ENCODE assay signal across 15 cellular contexts in the genomic region with DNA sequence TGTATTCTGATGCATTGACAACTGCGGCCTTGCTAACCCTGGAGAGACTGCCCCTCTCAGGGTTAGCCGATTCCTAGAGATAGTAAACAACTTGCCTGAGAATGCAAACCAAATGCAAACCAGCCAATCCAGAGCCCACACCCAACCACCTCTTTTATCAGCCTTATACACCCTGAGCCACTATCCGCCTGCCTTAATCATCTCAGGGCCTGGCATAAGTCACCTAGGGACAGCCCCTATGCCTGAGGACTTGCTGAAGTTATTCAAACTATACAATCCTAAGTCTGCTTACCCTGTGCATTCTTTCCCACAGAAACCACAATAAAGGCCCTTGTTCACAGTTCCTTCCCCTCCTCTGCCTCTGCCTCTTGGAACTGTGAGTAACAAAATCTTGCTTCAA.
DNase-seq lines count a peak whose midpoint lies in the region; ATAC-seq, FAIRE-seq and TF ChIP-seq lines count a peak whose summit lies in the region.
"Had no signal": no experiment of that assay in that cellular context is flagged by ENCODE, and none has a peak within 500 bp of the region (broad histone marks: within the 10 kb centered on the region; RNA-seq: fewer than 3 reads in every experiment).

No MANE protein-coding gene starts in this region.

- no peak for TF ChIP-seq RAD21 in K562 (CRISPR knock-in tag; conservative IDR thresholded peaks at IDR 0.05 in 1 of 2, IDR thresholded peaks at IDR 0.05 in 1 of 2)

- TF ChIP-seq POLR2A in K562 (conservative IDR thresholded peaks at IDR 0.05), result no peak

- POLR2A ChIA-PET in K562 (lab: Yijun Ruan, JAX), result interaction anchor here (0.6 kb wide), 1 partner anchor 260 kb away, joined by 3 read pairs; no protein-coding TSS in a partner anchor

- intact Hi-C loops in K562 (cut with micrococcal nuclease) (no loop called here), left lung (cut with DNase I) (no loop called here)

- ATAC-seq in K562 (peak; percentile 75), left lung (no peak)
- ATAC-seq: A549 had no signal

- H3K4me1 ChIP-seq in K562 (replicated peaks in 1 of 2; ENCODE audit: control insufficient read depth in 2 of 2, insufficient read depth in 2 of 2, low read length in 2 of 2) (peaks cover 0 to 11% of the 10 kb centered on the region in 2 experiments; a peak in 4 of 5 replicates), left lung (no peaks in the 10 kb centered on the region)
- H3K4me1 ChIP-seq: A549, left ventricle myocardium inferior had no signal

- no peaks in the 10 kb centered on the region for H3K27me3 ChIP-seq in K562 (ENCODE audit: control insufficient read depth in 2 of 2, insufficient read depth in 2 of 2, low read length in 2 of 2)
- H3K27me3 ChIP-seq in left lung, result no peaks in the 10 kb centered on the region

- no peaks in the 10 kb centered on the region for H3K9me1 ChIP-seq in K562 (ENCODE audit: control insufficient read depth, insufficient read depth, low read length)

- H2AFZ ChIP-seq in K562 (ENCODE audit: low read depth, low read length), result 0 out of 2 replicates have a peak overlapping the region, but pooled peaks have one; percentile 22

- H3K4me2 ChIP-seq in K562 (ENCODE audit: insufficient read depth, low read length), result no peak overlapping the region; the same call in 1 of the 2 replicates
- H3K4me2 ChIP-seq: A549 had no signal

- H3K79me2 ChIP-seq in K562 (ENCODE audit: control insufficient read depth, insufficient read depth, low read length), result no peaks in the 10 kb centered on the region

- no peaks in the 10 kb centered on the region for H4K20me1 ChIP-seq in K562 (replicated peaks; ENCODE audit: control insufficient read depth, insufficient read depth, low read length)

- CTCF ChIA-PET in K562 (lab: Yijun Ruan, JAX; ENCODE audit: low intra/inter-chr PET ratio), result no interaction called here

- H3K27ac ChIP-seq in K562 (ENCODE audit: extremely low read depth, low read depth, low read length), result no peak overlapping the region
- H3K27ac ChIP-seq in left lung, result no peak overlapping the region
- H3K27ac ChIP-seq: A549, left ventricle myocardium inferior, SK-N-MC had no signal

- TF ChIP-seq CTCF in K562 (IDR thresholded peaks at IDR 0.05 in 2 of 3, conservative IDR thresholded peaks at IDR 0.05 in 1 of 3; ENCODE audit: insufficient read depth in 2 of 3, low read depth in 1 of 3, low read length in 3 of 3), result no peak
- TF ChIP-seq CTCF in GM20000 (IDR thresholded peaks at IDR 0.05; ENCODE audit: extremely low read depth, missing control alignments), result no peak
- TF ChIP-seq CTCF in left lung (IDR thresholded peaks at IDR 0.05), result no peak

- H3K9me3 ChIP-seq in K562 (replicated peaks; ENCODE audit: control insufficient read depth, insufficient read depth, low read depth, low read length) (no peaks in the 10 kb centered on the region), left lung (no peaks in the 10 kb centered on the region)
- H3K9me3 ChIP-seq: A549, left ventricle myocardium inferior had no signal

- peak; percentile 64; the same call in 1 of the 2 replicates for TF ChIP-seq EP300 in K562 (IDR thresholded peaks at IDR 0.05; ENCODE audit: low read length)

- no peak overlapping the region for H3K9ac ChIP-seq in K562 (ENCODE audit: insufficient read depth in 1 of 2, low read depth in 2 of 2, low read length in 2 of 2)

- WGBS in K562 (ENCODE audit: insufficient coverage, low coverage, missing lambda C conversion rate), result 5% methylated on average over 3 of the region's 3 CpGs

- H3K36me3 ChIP-seq in K562 (ENCODE audit: control insufficient read depth, insufficient read depth, low read length) (no peaks in the 10 kb centered on the region), left lung (no peaks in the 10 kb centered on the region)
- H3K36me3 ChIP-seq: left ventricle myocardium inferior had no signal

- DNase-seq in activated CD4-positive, alpha-beta T cell treated with anti-CD3 and anti-CD28 coated beads for 48 hours, result peak; percentile 53
- no peak for DNase-seq in activated CD4-positive, alpha-beta T cell treated with anti-CD3 and anti-CD28 coated beads for 4 hours
- DNase-seq in NCI-H526 treated with DMSO at 0.1 percent for 48 hours (lab: John Stamatoyannopoulos, UW) (peak; percentile 37), K562 (ENCODE audit: extremely low read depth in 1 of 4, low spot score in 3 of 4) (peak in 2 of 4 experiments; percentile 24 to 36), GM20000 (ENCODE audit: low spot score) (no peak), left lung (no peak)
- DNase-seq in stimulated activated CD8-positive, alpha-beta memory T cell treated with anti-CD3 and anti-CD28 coated beads, Interleukin-4, amount 100 ng/mL, for 24 hours (ENCODE audit: low read depth), result peak; percentile 2
- DNase-seq in activated effector memory CD4-positive, alpha-beta T cell treated with Interleukin-2 at 50 U/mL for 16 hours, result no peak
- DNase-seq: activated B cell treated with CpG ODN at 0.5 μM for 24 hours; hypothalamus; left ventricle myocardium inferior; NK-92 treated with Interleukin-12 subunit alpha and Interleukin-12 subunit beta, amount 100 ng/mL, for 24 hours; retina had no signal

- in situ Hi-C loops in K562 (cut with MboI), result no loop called here

- FAIRE-seq in K562 (lab: Jason Lieb, UNC), result peak; percentile 62
- FAIRE-seq: A549 had no signal

- H3K4me3 ChIP-seq in K562 (no peak overlapping the region), left lung (no peak overlapping the region)
- H3K4me3 ChIP-seq: A549, left ventricle myocardium inferior, SK-N-MC had no signal

- BruUV-seq in K562 (replicated peaks; lab: Mats Ljungman, UMichigan), result no TSS peak

TF ChIP-seq in K562, 482 proteins besides CTCF, POLR2A, EP300 and RAD21 (continues in another document):
- TF ChIP-seq SOX6 (IDR thresholded peaks at IDR 0.05) (peak; percentile 45; the same call in 1 of the 2 replicates), NONO (IDR thresholded peaks at IDR 0.05; ENCODE audit: low read depth in 2 of 2, low read length in 1 of 2) (no peak), FUS (optimal IDR thresholded peaks at IDR 0.05; ENCODE audit: low read depth, low read length) (no peak), TCFL5 (CRISPR knock-in tag; conservative IDR thresholded peaks at IDR 0.05) (no peak), ZNF347 (CRISPR knock-in tag; IDR thresholded peaks at IDR 0.05; ENCODE audit: low read depth) (no peak), XRCC5 (IDR thresholded peaks at IDR 0.05; ENCODE audit: low read depth, low read length) (no peak), RBM15 (IDR thresholded peaks at IDR 0.05; ENCODE audit: insufficient read depth, low read length) (no peak), TEAD2 (tag; IDR thresholded peaks at IDR 0.05) (no peak), NFE2L1 (tag; IDR thresholded peaks at IDR 0.05; ENCODE audit: borderline replicate concordance, low read depth) (no peak), TEAD4 (IDR thresholded peaks at IDR 0.05; ENCODE audit: low read length) (peak; percentile 26; the same call in 1 of the 2 replicates), TEAD4 (CRISPR knock-in tag; IDR thresholded peaks at IDR 0.05; ENCODE audit: borderline replicate concordance) (no peak), FOXP4 (CRISPR knock-in tag; IDR thresholded peaks at IDR 0.05; ENCODE audit: borderline replicate concordance) (no peak), BHLHE40 (IDR thresholded peaks at IDR 0.05; ENCODE audit: low read length) (no peak), CREBBP (IDR thresholded peaks at IDR 0.05; ENCODE audit: low read depth, low read length) (no peak), ZNF584 (CRISPR knock-in tag; IDR thresholded peaks at IDR 0.05; ENCODE audit: low read depth) (no peak), ELF2 (CRISPR knock-in tag; IDR thresholded peaks at IDR 0.05) (no peak)
- TF ChIP-seq, protein P1, sequence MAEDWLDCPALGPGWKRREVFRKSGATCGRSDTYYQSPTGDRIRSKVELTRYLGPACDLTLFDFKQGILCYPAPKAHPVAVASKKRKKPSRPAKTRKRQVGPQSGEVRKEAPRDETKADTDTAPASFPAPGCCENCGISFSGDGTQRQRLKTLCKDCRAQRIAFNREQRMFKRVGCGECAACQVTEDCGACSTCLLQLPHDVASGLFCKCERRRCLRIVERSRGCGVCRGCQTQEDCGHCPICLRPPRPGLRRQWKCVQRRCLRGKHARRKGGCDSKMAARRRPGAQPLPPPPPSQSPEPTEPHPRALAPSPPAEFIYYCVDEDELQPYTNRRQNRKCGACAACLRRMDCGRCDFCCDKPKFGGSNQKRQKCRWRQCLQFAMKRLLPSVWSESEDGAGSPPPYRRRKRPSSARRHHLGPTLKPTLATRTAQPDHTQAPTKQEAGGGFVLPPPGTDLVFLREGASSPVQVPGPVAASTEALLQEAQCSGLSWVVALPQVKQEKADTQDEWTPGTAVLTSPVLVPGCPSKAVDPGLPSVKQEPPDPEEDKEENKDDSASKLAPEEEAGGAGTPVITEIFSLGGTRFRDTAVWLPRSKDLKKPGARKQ (CRISPR knock-in tag; IDR thresholded peaks at IDR 0.05), result no peak
- TF ChIP-seq, protein P2, sequence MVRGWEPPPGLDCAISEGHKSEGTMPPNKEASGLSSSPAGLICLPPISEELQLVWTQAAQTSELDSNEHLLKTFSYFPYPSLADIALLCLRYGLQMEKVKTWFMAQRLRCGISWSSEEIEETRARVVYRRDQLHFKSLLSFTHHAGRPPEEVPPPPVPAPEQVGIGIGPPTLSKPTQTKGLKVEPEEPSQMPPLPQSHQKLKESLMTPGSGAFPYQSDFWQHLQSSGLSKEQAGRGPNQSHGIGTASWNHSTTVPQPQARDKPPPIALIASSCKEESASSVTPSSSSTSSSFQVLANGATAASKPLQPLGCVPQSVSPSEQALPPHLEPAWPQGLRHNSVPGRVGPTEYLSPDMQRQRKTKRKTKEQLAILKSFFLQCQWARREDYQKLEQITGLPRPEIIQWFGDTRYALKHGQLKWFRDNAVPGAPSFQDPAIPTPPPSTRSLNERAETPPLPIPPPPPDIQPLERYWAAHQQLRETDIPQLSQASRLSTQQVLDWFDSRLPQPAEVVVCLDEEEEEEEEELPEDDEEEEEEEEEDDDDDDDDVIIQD (CRISPR knock-in tag; IDR thresholded peaks at IDR 0.05), result no peak

Comparison
In these comparisons a context has a peak if more than half of its experiments do, and no peak if none do; other contexts are left out.
1. DNase-seq: peak in activated CD4-positive, alpha-beta T cell treated with anti-CD3 and anti-CD28 coated beads for 48 hours (single experiment), NCI-H526 treated with DMSO at 0.1 percent for 48 hours (single experiment) and stimulated activated CD8-positive, alpha-beta memory T cell treated with anti-CD3 and anti-CD28 coated beads, Interleukin-4, amount 100 ng/mL, for 24 hours (single experiment); none in activated CD4-positive, alpha-beta T cell treated with anti-CD3 and anti-CD28 coated beads for 4 hours (0 of 2), GM20000 (single experiment), activated effector memory CD4-positive, alpha-beta T cell treated with Interleukin-2 at 50 U/mL for 16 hours (single experiment) and left lung (0 of 2).